ENCODE assay signal across 1 cellular context in the genomic region with DNA sequence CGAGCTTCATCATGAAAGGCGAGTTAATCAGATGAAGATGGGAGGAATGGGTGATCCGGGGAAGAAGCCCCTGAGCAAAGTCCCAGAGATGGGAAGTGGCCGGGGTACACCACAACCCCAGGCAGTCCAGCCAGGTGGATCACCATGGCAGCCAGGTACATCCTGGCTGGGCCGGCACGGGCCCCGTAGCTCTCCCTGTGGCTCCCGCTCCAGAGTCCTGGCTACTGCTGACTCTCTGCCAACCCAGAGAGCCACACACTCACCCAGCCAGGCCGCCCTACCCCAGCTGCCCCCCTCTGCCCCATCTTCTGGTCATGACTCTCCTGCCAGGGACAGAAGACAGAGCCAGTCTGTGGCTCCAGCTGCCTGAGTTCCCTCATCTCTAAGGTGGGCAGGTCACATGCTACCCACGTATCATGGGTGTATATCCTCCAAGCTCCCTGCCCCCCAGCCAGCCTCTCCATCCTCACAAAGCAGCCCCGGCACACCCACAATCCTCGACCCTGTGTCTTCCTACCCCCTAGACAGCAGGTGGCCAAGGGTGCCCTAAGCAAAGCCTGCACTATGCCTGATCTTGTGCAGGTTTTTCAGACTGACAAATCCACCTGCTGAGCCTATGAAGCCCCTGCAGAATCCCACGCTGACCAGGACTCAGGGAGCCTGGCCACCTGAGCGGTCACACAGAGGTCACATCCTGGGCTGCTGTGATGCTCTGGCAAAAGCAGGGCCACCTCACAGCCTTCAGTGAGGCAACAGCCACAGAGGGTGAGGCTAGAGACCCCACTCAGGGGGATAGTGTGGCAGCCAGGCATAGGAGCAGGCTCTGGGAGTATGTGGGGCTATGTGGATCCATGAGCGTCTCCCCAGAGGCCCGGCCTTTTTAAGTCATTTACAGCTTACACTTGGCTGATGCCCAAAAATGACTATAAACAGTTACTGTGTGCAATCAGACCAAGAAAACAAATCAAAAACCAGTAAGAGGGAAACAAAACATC.
TF ChIP-seq lines count a peak whose summit lies in the region.

No MANE protein-coding gene starts in this region.

TF ChIP-seq in GM23338, 12 proteins besides CTCF, POLR2A, EP300 and RAD21:
- TF ChIP-seq, protein P1, sequence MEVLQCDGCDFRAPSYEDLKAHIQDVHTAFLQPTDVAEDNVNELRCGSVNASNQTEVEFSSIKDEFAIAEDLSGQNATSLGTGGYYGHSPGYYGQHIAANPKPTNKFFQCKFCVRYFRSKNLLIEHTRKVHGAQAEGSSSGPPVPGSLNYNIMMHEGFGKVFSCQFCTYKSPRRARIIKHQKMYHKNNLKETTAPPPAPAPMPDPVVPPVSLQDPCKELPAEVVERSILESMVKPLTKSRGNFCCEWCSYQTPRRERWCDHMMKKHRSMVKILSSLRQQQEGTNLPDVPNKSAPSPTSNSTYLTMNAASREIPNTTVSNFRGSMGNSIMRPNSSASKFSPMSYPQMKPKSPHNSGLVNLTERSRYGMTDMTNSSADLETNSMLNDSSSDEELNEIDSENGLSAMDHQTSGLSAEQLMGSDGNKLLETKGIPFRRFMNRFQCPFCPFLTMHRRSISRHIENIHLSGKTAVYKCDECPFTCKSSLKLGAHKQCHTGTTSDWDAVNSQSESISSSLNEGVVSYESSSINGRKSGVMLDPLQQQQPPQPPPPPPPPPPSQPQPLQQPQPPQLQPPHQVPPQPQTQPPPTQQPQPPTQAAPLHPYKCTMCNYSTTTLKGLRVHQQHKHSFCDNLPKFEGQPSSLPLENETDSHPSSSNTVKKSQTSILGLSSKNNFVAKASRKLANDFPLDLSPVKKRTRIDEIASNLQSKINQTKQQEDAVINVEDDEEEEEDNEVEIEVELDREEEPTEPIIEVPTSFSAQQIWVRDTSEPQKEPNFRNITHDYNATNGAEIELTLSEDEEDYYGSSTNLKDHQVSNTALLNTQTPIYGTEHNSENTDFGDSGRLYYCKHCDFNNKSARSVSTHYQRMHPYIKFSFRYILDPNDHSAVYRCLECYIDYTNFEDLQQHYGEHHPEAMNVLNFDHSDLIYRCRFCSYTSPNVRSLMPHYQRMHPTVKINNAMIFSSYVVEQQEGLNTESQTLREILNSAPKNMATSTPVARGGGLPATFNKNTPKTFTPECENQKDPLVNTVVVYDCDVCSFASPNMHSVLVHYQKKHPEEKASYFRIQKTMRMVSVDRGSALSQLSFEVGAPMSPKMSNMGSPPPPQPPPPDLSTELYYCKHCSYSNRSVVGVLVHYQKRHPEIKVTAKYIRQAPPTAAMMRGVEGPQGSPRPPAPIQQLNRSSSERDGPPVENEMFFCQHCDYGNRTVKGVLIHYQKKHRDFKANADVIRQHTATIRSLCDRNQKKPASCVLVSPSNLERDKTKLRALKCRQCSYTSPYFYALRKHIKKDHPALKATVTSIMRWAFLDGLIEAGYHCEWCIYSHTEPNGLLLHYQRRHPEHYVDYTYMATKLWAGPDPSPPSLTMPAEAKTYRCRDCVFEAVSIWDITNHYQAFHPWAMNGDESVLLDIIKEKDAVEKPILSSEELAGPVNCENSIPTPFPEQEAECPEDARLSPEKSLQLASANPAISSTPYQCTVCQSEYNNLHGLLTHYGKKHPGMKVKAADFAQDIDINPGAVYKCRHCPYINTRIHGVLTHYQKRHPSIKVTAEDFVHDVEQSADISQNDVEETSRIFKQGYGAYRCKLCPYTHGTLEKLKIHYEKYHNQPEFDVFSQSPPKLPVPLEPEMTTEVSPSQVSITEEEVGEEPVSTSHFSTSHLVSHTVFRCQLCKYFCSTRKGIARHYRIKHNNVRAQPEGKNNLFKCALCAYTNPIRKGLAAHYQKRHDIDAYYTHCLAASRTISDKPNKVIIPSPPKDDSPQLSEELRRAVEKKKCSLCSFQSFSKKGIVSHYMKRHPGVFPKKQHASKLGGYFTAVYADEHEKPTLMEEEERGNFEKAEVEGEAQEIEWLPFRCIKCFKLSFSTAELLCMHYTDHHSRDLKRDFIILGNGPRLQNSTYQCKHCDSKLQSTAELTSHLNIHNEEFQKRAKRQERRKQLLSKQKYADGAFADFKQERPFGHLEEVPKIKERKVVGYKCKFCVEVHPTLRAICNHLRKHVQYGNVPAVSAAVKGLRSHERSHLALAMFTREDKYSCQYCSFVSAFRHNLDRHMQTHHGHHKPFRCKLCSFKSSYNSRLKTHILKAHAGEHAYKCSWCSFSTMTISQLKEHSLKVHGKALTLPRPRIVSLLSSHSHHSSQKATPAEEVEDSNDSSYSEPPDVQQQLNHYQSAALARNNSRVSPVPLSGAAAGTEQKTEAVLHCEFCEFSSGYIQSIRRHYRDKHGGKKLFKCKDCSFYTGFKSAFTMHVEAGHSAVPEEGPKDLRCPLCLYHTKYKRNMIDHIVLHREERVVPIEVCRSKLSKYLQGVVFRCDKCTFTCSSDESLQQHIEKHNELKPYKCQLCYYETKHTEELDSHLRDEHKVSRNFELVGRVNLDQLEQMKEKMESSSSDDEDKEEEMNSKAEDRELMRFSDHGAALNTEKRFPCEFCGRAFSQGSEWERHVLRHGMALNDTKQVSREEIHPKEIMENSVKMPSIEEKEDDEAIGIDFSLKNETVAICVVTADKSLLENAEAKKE (CRISPR knock-in tag; IDR thresholded peaks at IDR 0.05): no peak
- TF ChIP-seq, protein P2, sequence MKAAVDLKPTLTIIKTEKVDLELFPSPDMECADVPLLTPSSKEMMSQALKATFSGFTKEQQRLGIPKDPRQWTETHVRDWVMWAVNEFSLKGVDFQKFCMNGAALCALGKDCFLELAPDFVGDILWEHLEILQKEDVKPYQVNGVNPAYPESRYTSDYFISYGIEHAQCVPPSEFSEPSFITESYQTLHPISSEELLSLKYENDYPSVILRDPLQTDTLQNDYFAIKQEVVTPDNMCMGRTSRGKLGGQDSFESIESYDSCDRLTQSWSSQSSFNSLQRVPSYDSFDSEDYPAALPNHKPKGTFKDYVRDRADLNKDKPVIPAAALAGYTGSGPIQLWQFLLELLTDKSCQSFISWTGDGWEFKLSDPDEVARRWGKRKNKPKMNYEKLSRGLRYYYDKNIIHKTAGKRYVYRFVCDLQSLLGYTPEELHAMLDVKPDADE (IDR thresholded peaks at IDR 0.05): no peak
- TF ChIP-seq POLR2AphosphoS5 (IDR thresholded peaks at IDR 0.05; ENCODE audit: low read depth): no peak
- TF ChIP-seq REST (IDR thresholded peaks at IDR 0.05; ENCODE audit: unreplicated experiment): no peak
- TF ChIP-seq ZNF331 (CRISPR knock-in tag; IDR thresholded peaks at IDR 0.05; ENCODE audit: low read depth): no peak
- TF ChIP-seq STAT1 (IDR thresholded peaks at IDR 0.05; ENCODE audit: unreplicated experiment): no peak
- TF ChIP-seq EZH2phosphoT487 (IDR thresholded peaks at IDR 0.05; ENCODE audit: unreplicated experiment): no peak
